ENCODE assay signal across 8 cellular contexts in genomic region chr15:55222588-55222987, GRCh38. TPM values are rescaled to one million over a fixed set of nuclear protein-coding genes. Genes with fewer than 3 reads are reported as not detected.
DNase-seq lines count a peak whose midpoint lies in the region; ATAC-seq, FAIRE-seq and TF ChIP-seq lines count a peak whose summit lies in the region.

No MANE protein-coding gene starts in this region.

- no peak for TF ChIP-seq RAD21 in K562 (CRISPR knock-in tag; conservative IDR thresholded peaks at IDR 0.05 in 1 of 2, IDR thresholded peaks at IDR 0.05 in 1 of 2)

- H3K4me2 ChIP-seq in K562 (ENCODE audit: insufficient read depth, low read length), result no peak overlapping the region

- H3K27ac ChIP-seq in K562 (ENCODE audit: extremely low read depth, low read depth, low read length), result no peak overlapping the region
- no peak overlapping the region for H3K27ac ChIP-seq in ovary

- H3K36me3 ChIP-seq in K562 (ENCODE audit: control insufficient read depth, insufficient read depth, low read length) (peaks cover 79% of the 10 kb centered on the region), ovary (no peaks in the 10 kb centered on the region)

- no peaks in the 10 kb centered on the region for H3K9me1 ChIP-seq in K562 (ENCODE audit: control insufficient read depth, insufficient read depth, low read length)

- in situ Hi-C loops in K562 (cut with MboI), result no loop called here

- no peak for TF ChIP-seq EP300 in K562 (IDR thresholded peaks at IDR 0.05; ENCODE audit: low read length)
- TF ChIP-seq EP300 in ovary (IDR thresholded peaks at IDR 0.05), result no peak

- BruUV-seq in K562 (replicated peaks; lab: Mats Ljungman, UMichigan), result no TSS peak

- H3K4me3 ChIP-seq in GM08714 (ENCODE audit: low read length) (peak overlapping the region; percentile 50; the same call in 1 of the 2 replicates), K562 (no peak overlapping the region), ovary (no peak overlapping the region)

- H4K20me1 ChIP-seq in K562 (replicated peaks; ENCODE audit: control insufficient read depth, insufficient read depth, low read length), result no peaks in the 10 kb centered on the region

- DNase-seq in HT1080 (ENCODE audit: low read depth) (peak; percentile 8), K562 (ENCODE audit: extremely low read depth in 1 of 4, low spot score in 3 of 4) (no peak), COR-L47 (lab: John Stamatoyannopoulos, UW) (no peak), NCI-H187 (lab: John Stamatoyannopoulos, UW) (no peak), ovary (no peak), ureter (ENCODE audit: low spot score) (no peak)

- ATAC-seq in GM21447 (IDR thresholded peaks at IDR 0.05; ENCODE audit: unreplicated experiment) (peak; percentile 58), K562 (no peak)

- no peaks in the 10 kb centered on the region for H3K79me2 ChIP-seq in K562 (ENCODE audit: control insufficient read depth, insufficient read depth, low read length)

- H3K4me1 ChIP-seq in K562 (replicated peaks in 1 of 2; ENCODE audit: control insufficient read depth in 2 of 2, insufficient read depth in 2 of 2, low read length in 2 of 2) (peaks cover 0 to 28% of the 10 kb centered on the region in 2 experiments; a peak in 4 of 5 replicates), ovary (ENCODE audit: insufficient read depth) (no peaks in the 10 kb centered on the region)

- no peak overlapping the region for H3K9ac ChIP-seq in K562 (ENCODE audit: insufficient read depth in 1 of 2, low read depth in 2 of 2, low read length in 2 of 2)

- FAIRE-seq in K562 (lab: Jason Lieb, UNC), result no peak

- intact Hi-C loops in K562 (cut with micrococcal nuclease) (no loop called here), ovary (cut with DNase I) (loop anchor here in 2 of 4 donors (1.0 to 10.0 kb wide), 3 partner anchors 26 to 70 kb away; partner anchors contain the start of gene RAB27A (in 1 of the 2))

- H3K9me3 ChIP-seq in K562 (replicated peaks; ENCODE audit: control insufficient read depth, insufficient read depth, low read depth, low read length) (no peaks in the 10 kb centered on the region), ovary (no peaks in the 10 kb centered on the region)

- CTCF ChIA-PET in K562 (lab: Yijun Ruan, JAX; ENCODE audit: low intra/inter-chr PET ratio), result interaction anchor here (0.6 to 3.2 kb wide), 2 partner anchors 67 to 752 kb away, joined by 3 to 11 read pairs; partner anchors contain the start of gene RAB27A

- TF ChIP-seq POLR2A in K562 (conservative IDR thresholded peaks at IDR 0.05) (no peak), ovary (IDR thresholded peaks at IDR 0.05) (no peak)

- TF ChIP-seq CTCF in K562 (IDR thresholded peaks at IDR 0.05 in 2 of 3, conservative IDR thresholded peaks at IDR 0.05 in 1 of 3; ENCODE audit: insufficient read depth in 2 of 3, low read depth in 1 of 3, low read length in 3 of 3) (no peak), ovary (IDR thresholded peaks at IDR 0.05) (no peak)

- POLR2A ChIA-PET in K562 (lab: Yijun Ruan, JAX), result interaction anchor here (1.2 kb wide), 1 partner anchor 15 kb away, joined by 3 read pairs; no protein-coding TSS in a partner anchor

- H2AFZ ChIP-seq in K562 (ENCODE audit: low read depth, low read length), result no peak overlapping the region

- no peaks in the 10 kb centered on the region for H3K27me3 ChIP-seq in K562 (ENCODE audit: control insufficient read depth in 2 of 2, insufficient read depth in 2 of 2, low read length in 2 of 2)
- no peaks in the 10 kb centered on the region for H3K27me3 ChIP-seq in ovary

TF ChIP-seq in K562, 482 proteins besides CTCF, POLR2A, EP300 and RAD21 (continues in another document):
- TF ChIP-seq ZNF24 (IDR thresholded peaks at IDR 0.05) (no peak), HDAC3 (IDR thresholded peaks at IDR 0.05; ENCODE audit: borderline replicate concordance, partially characterized antibody) (no peak), ERF (CRISPR knock-in tag; IDR thresholded peaks at IDR 0.05) (no peak), DMBX1 (CRISPR knock-in tag; IDR thresholded peaks at IDR 0.05; ENCODE audit: borderline replicate concordance) (no peak)
- TF ChIP-seq, protein P1, sequence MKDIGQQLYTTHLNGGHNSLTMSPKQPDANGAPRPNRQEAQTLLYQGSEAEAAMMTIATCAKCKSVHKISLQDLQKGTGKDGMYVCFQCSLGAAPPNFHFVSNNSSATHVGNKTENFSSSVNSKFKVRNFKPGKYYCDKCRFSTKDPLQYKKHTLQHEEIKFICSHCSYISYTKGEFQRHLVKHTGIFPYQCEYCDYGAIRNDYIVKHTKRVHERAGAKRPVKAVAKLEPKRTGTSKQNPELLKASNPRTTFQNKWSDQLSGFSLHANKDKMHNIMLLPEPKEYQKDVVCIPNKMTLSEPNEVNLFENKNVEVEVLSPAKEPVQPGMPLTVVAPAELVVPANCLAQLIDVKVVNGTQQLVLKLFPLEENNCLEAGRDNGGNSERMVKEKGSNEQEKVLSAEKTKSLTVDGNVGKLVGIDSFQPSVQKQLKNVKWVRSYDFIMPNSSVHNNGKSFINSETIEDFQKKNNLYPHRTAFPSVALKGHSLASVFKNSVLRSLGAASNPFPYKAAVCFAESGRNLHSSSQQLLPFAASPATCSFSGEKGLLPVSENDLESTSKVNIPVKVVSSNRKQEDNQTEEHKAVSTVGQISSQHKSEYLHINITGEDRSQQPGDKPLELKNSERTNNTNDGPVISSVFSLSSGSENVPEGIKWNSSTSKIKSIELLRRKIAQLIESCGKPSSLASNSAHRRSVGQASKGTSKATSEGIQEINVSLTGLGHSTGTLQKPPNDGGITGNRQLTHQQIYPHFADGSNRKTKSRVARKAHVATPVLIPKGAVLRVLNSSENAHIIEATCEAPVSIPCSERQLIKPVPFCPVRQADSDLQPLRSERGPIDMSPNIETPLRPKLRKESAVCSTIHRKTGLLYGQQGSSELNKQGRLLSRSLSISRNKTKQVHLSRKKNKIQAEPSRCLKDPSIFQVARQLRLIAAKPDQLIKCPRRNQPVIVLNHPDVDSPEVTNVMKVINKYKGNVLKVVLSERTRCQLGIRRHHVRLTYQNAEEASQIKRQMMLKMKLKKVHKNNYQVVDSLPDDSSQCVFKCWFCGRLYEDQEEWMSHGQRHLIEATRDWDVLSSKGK (CRISPR knock-in tag; IDR thresholded peaks at IDR 0.05), result no peak

RNA-seq across cellular contexts. Expression of gene RSL24D1, which starts 25.8 kb away (rescaled TPM):
- total RNA-seq in HT1080 (2014; rRNA removed; shearing (Covaris generic)), result 148 and 163 TPM in 2 replicates
- 199 and 232 TPM in 2 replicates for polyA plus RNA-seq in HT1080 (2015; cell fraction: cytosol; rRNA removed)
- polyA plus RNA-seq in HT1080 (2015; cell fraction: nucleus; rRNA removed), result 95.1 and 114 TPM in 2 replicates
- 26.5 and 73.3 TPM in 2 replicates for total RNA-seq in K562 (2011; cell fraction: chromatin; rRNA removed; ENCODE audit: low replicate concordance)
- 25.2 and 27.1 TPM in 2 replicates for total RNA-seq in K562 (2011; cell fraction: nucleolus; rRNA removed)
- 54.3 and 90.4 TPM in 2 replicates for total RNA-seq in K562 (2011; cell fraction: nucleoplasm; rRNA removed)
- total RNA-seq in K562 (2014; rRNA removed) (121 and 134 TPM in 2 replicates), K562 (2014; rRNA removed; fragmentation: Illumina TruSeq; extraction: Trizol) (260 and 317 TPM in 2 replicates), K562 (2015; rRNA removed; fragmentation: Illumina TruSeq; extraction: Trizol) (121 and 133 TPM in 2 replicates), K562 (2021) (175 TPM in 2 replicates), ovary (100 to 1,000 TPM; 103 to 190 (median 117) TPM), ureter (62.2 TPM)
- polyA plus RNA-seq in K562 (2011; rRNA removed) (184 and 226 TPM in 2 replicates), K562 (2014; fragmentation: Illumina TruSeq; extraction: Trizol) (158 and 163 TPM in 2 replicates), K562 (2014; fragmentation: Nextera tagmentation; extraction: Ambion mirVana) (100 to 1,000 TPM; 272 to 324 TPM), K562 (2014; rRNA removed) (194 and 223 TPM in 2 replicates), ovary (100 to 1,000 TPM in 1 of 2 donors, 10 to 100 TPM in 1; 86.7 to 135 TPM)
- 16.4 and 66.5 TPM in 2 replicates for polyA plus RNA-seq in K562 (2011; cell fraction: cytosol; rRNA removed)
- polyA plus RNA-seq in K562 (2011; cell fraction: nucleus; rRNA removed), result 16.0 and 43.1 TPM in 2 replicates
- 148 and 281 TPM in 2 replicates for polyA plus RNA-seq in K562 (2012)
- 91.4 and 126 TPM in 2 replicates for polyA minus RNA-seq in K562 (2011; rRNA and poly(A)+ RNA removed)
- polyA minus RNA-seq in K562 (2011; cell fraction: cytosol; rRNA and poly(A)+ RNA removed), result 36.3 and 46.4 TPM in 2 replicates
- 39.9 and 87.9 TPM in 2 replicates for polyA minus RNA-seq in K562 (2011; cell fraction: nucleus; rRNA and poly(A)+ RNA removed)
